10 cellular contexts compared by ENCODE assay signal in genomic region chr15:56042982-56043980, GRCh38. TPM values are rescaled to one million over a fixed set of nuclear protein-coding genes. Genes with fewer than 3 reads are reported as not detected.
DNase-seq lines count a peak whose midpoint lies in the region; ATAC-seq, FAIRE-seq and TF ChIP-seq lines count a peak whose summit lies in the region.
"Had no signal": no experiment of that assay in that cellular context is flagged by ENCODE, and none has a peak within 500 bp of the region (broad histone marks: within the 10 kb centered on the region; RNA-seq: fewer than 3 reads in every experiment).

No MANE protein-coding gene starts in this region.

- no peaks in the 10 kb centered on the region for H3K27me3 ChIP-seq in CD4-positive, alpha-beta T cell (ENCODE audit: control insufficient read depth, insufficient read depth, low read length)
- H3K27me3 ChIP-seq in liver (ENCODE audit: control insufficient read depth in 4 of 4, insufficient read depth in 4 of 4, low read length in 3 of 4) (no peaks in the 10 kb centered on the region), pancreas (no peaks in the 10 kb centered on the region), tibial artery (no peaks in the 10 kb centered on the region)

- H3K27ac Mint-ChIP-seq in CD4-positive, alpha-beta T cell = peak overlapping the region; percentile 89
- no peak overlapping the region for H3K27ac Mint-ChIP-seq in IgD-negative memory B cell

- no peaks in the 10 kb centered on the region for H3K36me3 Mint-ChIP-seq in CD4-positive, alpha-beta T cell (ENCODE audit: low read depth)
- peaks cover 3% of the 10 kb centered on the region for H3K36me3 Mint-ChIP-seq in IgD-negative memory B cell

- peaks cover 42% of the 10 kb centered on the region for H3K4me1 Mint-ChIP-seq in CD4-positive, alpha-beta T cell (ENCODE audit: low read depth)
- peaks cover 0 to 13% (median 9%) of the 10 kb centered on the region in 3 donors for H3K4me1 Mint-ChIP-seq in IgD-negative memory B cell

- peak overlapping the region; percentile 48 for H3K27ac ChIP-seq in CD4-positive, alpha-beta T cell (ENCODE audit: low read depth, low read length)
- no peak overlapping the region for H3K27ac ChIP-seq in liver (ENCODE audit: low read depth in 1 of 2, low read length in 2 of 2)
- H3K27ac ChIP-seq in pancreas = no peak overlapping the region
- H3K27ac ChIP-seq in tibial artery = no peak overlapping the region
- no peak overlapping the region for H3K27ac ChIP-seq in caudate nucleus (ENCODE audit: low read depth, low read length)

- peak overlapping the region; percentile 49 for H3K4me3 Mint-ChIP-seq in CD4-positive, alpha-beta T cell
- peak overlapping the region in 3 of 4 donors; percentile 42 to 61 (median 58) for H3K4me3 Mint-ChIP-seq in IgD-negative memory B cell

- H3K36me3 ChIP-seq in liver (ENCODE audit: control insufficient read depth in 4 of 4, insufficient read depth in 3 of 4, low read depth in 1 of 4, low read length in 3 of 4) = no peaks in the 10 kb centered on the region
- H3K36me3 ChIP-seq in pancreas = no peaks in the 10 kb centered on the region
- no peaks in the 10 kb centered on the region for H3K36me3 ChIP-seq in tibial artery

- TF ChIP-seq CTCF in CD4-positive, alpha-beta T cell (IDR thresholded peaks at IDR 0.05) = no peak
- TF ChIP-seq CTCF in liver (IDR thresholded peaks at IDR 0.05; ENCODE audit: low read depth, low read length, missing input control) = no peak
- TF ChIP-seq CTCF in pancreas (IDR thresholded peaks at IDR 0.05) = no peak
- TF ChIP-seq CTCF in tibial artery (IDR thresholded peaks at IDR 0.05) = no peak

- CTCF ChIA-PET in CD4-positive, alpha-beta T cell (lab: Charles Lee) = interaction anchor here (2.0 kb wide), 1 partner anchor 10 kb away, joined by 6 read pairs; no protein-coding TSS in a partner anchor

- H3K9me3 Mint-ChIP-seq in CD4-positive, alpha-beta T cell = no peaks in the 10 kb centered on the region
- peaks cover 2 to 14% (median 10%) of the 10 kb centered on the region in 3 donors for H3K9me3 Mint-ChIP-seq in IgD-negative memory B cell

- TF ChIP-seq RAD21 in liver (IDR thresholded peaks at IDR 0.05) = no peak

- 68% methylated on average over 8 of the region's 8 CpGs for WGBS in liver
- 70 to 73% methylated on average over 8 of the region's 8 CpGs for WGBS in pancreas, 2 donors

- peaks cover 0 to 3% (median under 1%) of the 10 kb centered on the region in 4 donors for H3K4me1 ChIP-seq in liver (ENCODE audit: control insufficient read depth in 4 of 4, insufficient read depth in 4 of 4, low read length in 3 of 4)
- peaks cover 0 to 8% (median 4%) of the 10 kb centered on the region in 3 donors for H3K4me1 ChIP-seq in pancreas
- peaks cover 0 to 14% (median 12%) of the 10 kb centered on the region in 4 donors for H3K4me1 ChIP-seq in tibial artery

- no peak overlapping the region for H3K9ac ChIP-seq in liver (ENCODE audit: low read depth in 1 of 2, low read length in 2 of 2)

- intact Hi-C loops in CD4-positive, alpha-beta T cell (cut with DNase I, micrococcal nuclease) = loop anchor here (2.0 to 5.0 kb wide), 3 partner anchors 50 to 202 kb away; partner anchors contain the start of gene NEDD4 (in 2 of the 2)
- intact Hi-C loops in pancreas (cut with DNase I) = no loop called here
- intact Hi-C loops in tibial artery (cut with DNase I; ENCODE audit: low total_unique reads) = no loop called here

- H3K4me3 ChIP-seq in liver (ENCODE audit: low read depth in 1 of 3, low read length in 3 of 3) (peak overlapping the region in 2 of 3 donors; percentile 0 to 12), pancreas (no peak overlapping the region), tibial artery (no peak overlapping the region)

- no peak for FAIRE-seq in pancreas (lab: Jason Lieb, UNC)
- FAIRE-seq: G401.6 had no signal

- POLR2A ChIA-PET in CD4-positive, alpha-beta T cell (lab: Charles Lee) = interaction anchor here (0.8 to 1.5 kb wide), 2 partner anchors 10 to 12 kb away, joined by 3 to 4 read pairs; no protein-coding TSS in a partner anchor

- no peaks in the 10 kb centered on the region for H3K27me3 Mint-ChIP-seq in CD4-positive, alpha-beta T cell
- peaks cover 14% of the 10 kb centered on the region for H3K27me3 Mint-ChIP-seq in IgD-negative memory B cell

- H3K9me3 ChIP-seq in CD4-positive, alpha-beta T cell (ENCODE audit: control insufficient read depth, low read length) = no peaks in the 10 kb centered on the region
- H3K9me3 ChIP-seq in liver (ENCODE audit: control insufficient read depth in 4 of 4, low read length in 3 of 4) = no peaks in the 10 kb centered on the region
- H3K9me3 ChIP-seq in pancreas = no peaks in the 10 kb centered on the region
- H3K9me3 ChIP-seq in tibial artery = no peaks in the 10 kb centered on the region

- ATAC-seq in CD4-positive, alpha-beta T cell (ENCODE audit: poor library complexity) = peak; percentile 75
- no peak for ATAC-seq in pancreas

- peak in 2 of 10 experiments; percentile 8 to 57 for DNase-seq in CD4-positive, alpha-beta T cell
- peak; percentile 26 for DNase-seq in activated T-cell treated with anti-CD3 and anti-CD28 coated beads, Interleukin-2, amount 50 U/mL, for 1 hour
- DNase-seq in pancreas = no peak
- no peak for DNase-seq in tibial artery
- DNase-seq in AG08395 (ENCODE audit: low spot score) = no peak
- no peak for DNase-seq in caudate nucleus (lab: John Stamatoyannopoulos, UW)
- DNase-seq: NCI-H774 had no signal

TF ChIP-seq in liver, 16 proteins besides CTCF, POLR2A, EP300 and RAD21:
- TF ChIP-seq SP1 (IDR thresholded peaks at IDR 0.05) (peak; percentile 20), NR2F2 (IDR thresholded peaks at IDR 0.05) (no peak)

RNA-seq across cellular contexts. Expression of gene NEDD4, which starts 49.9 kb away (rescaled TPM):
- 1 to 10 TPM; 2.6 to 2.7 TPM for total RNA-seq in CD4-positive, alpha-beta T cell
- polyA plus RNA-seq in IgD-negative memory B cell = 0.44 TPM
- 10 to 100 TPM; 15.5 to 17.5 TPM for total RNA-seq in liver
- 1 to 10 TPM; 9.1 to 9.3 TPM for polyA plus RNA-seq in liver
- 1 to 10 TPM; 3.8 to 9.5 (median 5.3) TPM for total RNA-seq in pancreas
- polyA plus RNA-seq in pancreas = 1 to 10 TPM; 1.4 TPM

Comparison
In these comparisons a context has a peak if more than half of its experiments do, and no peak if none do; other contexts are left out.
1. H3K4me3 ChIP-seq: peak in liver (2 of 3); none in pancreas (0 of 4) and tibial artery (0 of 2).
2. intact Hi-C loops: an anchor here in CD4-positive, alpha-beta T cell (2.0 to 5.0 kb wide); none called in pancreas and tibial artery.